ENCODE assay signal across 22 cellular contexts in genomic region chr11:78788533-78788932, GRCh38.
DNase-seq lines count a peak whose midpoint lies in the region; ATAC-seq and TF ChIP-seq lines count a peak whose summit lies in the region.
"Had no signal": no experiment of that assay in that cellular context is flagged by ENCODE, and none has a peak within 500 bp of the region (broad histone marks: within the 10 kb centered on the region; RNA-seq: fewer than 3 reads in every experiment).

No MANE protein-coding gene starts in this region.

- H3K4me3 ChIP-seq in IMR-90 (ENCODE audit: insufficient read depth, low read depth, low read length): no peak overlapping the region
- H3K4me3 ChIP-seq in left lung: no peak overlapping the region
- H3K4me3 ChIP-seq: GM23338, SJSA1 had no signal

- H2BK120ac ChIP-seq in IMR-90 (ENCODE audit: low read depth, low read length): peak overlapping the region; percentile 39

- H3K18ac ChIP-seq in IMR-90 (ENCODE audit: low read depth, low read length): peak overlapping the region; percentile 57; the same call in 1 of the 2 replicates

- peak overlapping the region; percentile 71 for H4K91ac ChIP-seq in IMR-90 (ENCODE audit: insufficient read depth, low read depth, low read length)

- no peaks in the 10 kb centered on the region for H3K9me3 Mint-ChIP-seq in stimulated activated memory B cell treated with anti-CD40 and anti-IgM and Interleukin-4, amounts not matched to agents 10 μg/mL and 1 μg/mL and 100 μg/mL, for 72 hours
- H3K9me3 Mint-ChIP-seq: CD8-positive, alpha-beta T cell; GM23338; H9 had no signal

- TF ChIP-seq CTCF in IMR-90 (conservative IDR thresholded peaks at IDR 0.05; ENCODE audit: low read depth, low read length) (no peak), left lung (IDR thresholded peaks at IDR 0.05) (no peak)

- H3K27ac ChIP-seq in IMR-90 (ENCODE audit: insufficient read depth, low read length) (0 out of 2 replicates have a peak overlapping the region, but pooled peaks have one; percentile 9), left lung (no peak overlapping the region)
- H3K27ac ChIP-seq: C4-2B, KMS-11, SJSA1 had no signal

- POLR2A ChIA-PET in IMR-90 (lab: Charles Lee; ENCODE audit: unreplicated experiment): no interaction called here

- peak overlapping the region; percentile 43 for H2BK20ac ChIP-seq in IMR-90 (ENCODE audit: low read depth, low read length)

- H4K20me1 ChIP-seq in IMR-90 (ENCODE audit: insufficient read depth, low read length): no peaks in the 10 kb centered on the region

- intact Hi-C loops in IMR-90 (cut with micrococcal nuclease): no loop called here
- intact Hi-C loops in left lung (cut with DNase I): no loop called here

- peak overlapping the region; percentile 10 for H2BK5ac ChIP-seq in IMR-90 (ENCODE audit: low read depth, low read length, poor library complexity, severe bottlenecking)

- H3K4me3 Mint-ChIP-seq in stimulated activated memory B cell treated with anti-CD40 and anti-IgM and Interleukin-4, amounts not matched to agents 10 μg/mL and 1 μg/mL and 100 μg/mL, for 72 hours: no peak overlapping the region
- H3K4me3 Mint-ChIP-seq: CD8-positive, alpha-beta T cell; GM23338; H9 had no signal

- H3K27ac Mint-ChIP-seq in stimulated activated memory B cell treated with anti-CD40 and anti-IgM and Interleukin-4, amounts not matched to agents 10 μg/mL and 1 μg/mL and 100 μg/mL, for 72 hours: no peak overlapping the region
- H3K27ac Mint-ChIP-seq: CD8-positive, alpha-beta T cell; GM23338 had no signal

- no peak overlapping the region for H2AFZ ChIP-seq in IMR-90 (replicated peaks; ENCODE audit: low read length, poor library complexity)
- H2AFZ ChIP-seq: GM23338 had no signal

- H3K9me3 ChIP-seq in IMR-90 (ENCODE audit: control insufficient read depth, insufficient read depth, low read length) (no peaks in the 10 kb centered on the region), left lung (no peaks in the 10 kb centered on the region)
- H3K9me3 ChIP-seq: Caco-2, SJSA1 had no signal

- no peaks in the 10 kb centered on the region for H3K4me1 Mint-ChIP-seq in stimulated activated memory B cell treated with anti-CD40 and anti-IgM and Interleukin-4, amounts not matched to agents 10 μg/mL and 1 μg/mL and 100 μg/mL, for 72 hours

- ATAC-seq in IMR-90 (ENCODE audit: low read depth): no peak
- ATAC-seq in left lung: peak; percentile 21
- peak; percentile 37 for ATAC-seq in stimulated activated memory B cell treated with anti-CD40 and anti-IgM and Interleukin-4, amounts not matched to agents 10 μg/mL and 1 μg/mL and 100 μg/mL, for 72 hours
- ATAC-seq in GM21737 (IDR thresholded peaks at IDR 0.05; ENCODE audit: unreplicated experiment): no peak
- ATAC-seq in GM18861 (IDR thresholded peaks at IDR 0.05; ENCODE audit: unreplicated experiment): no peak
- ATAC-seq: CD8-positive, alpha-beta T cell; GM23338 had no signal

- H3K9me1 ChIP-seq in IMR-90 (ENCODE audit: insufficient read depth, low read length): peaks cover 29% of the 10 kb centered on the region

- peak overlapping the region; percentile 44; the same call in 1 of the 2 replicates for H3K14ac ChIP-seq in IMR-90 (replicated peaks; ENCODE audit: low read depth, low read length)

- peaks cover 10% of the 10 kb centered on the region for H3K27me3 Mint-ChIP-seq in stimulated activated memory B cell treated with anti-CD40 and anti-IgM and Interleukin-4, amounts not matched to agents 10 μg/mL and 1 μg/mL and 100 μg/mL, for 72 hours

- 80% methylated on average over 1 of the region's 1 CpG; no CpG with 5 or more reads in 1 of the 2 experiments for WGBS in IMR-90 (ENCODE audit: extremely low coverage in 2 of 2, insufficient read length in 1 of 2), 2 experiments

- CTCF ChIA-PET in IMR-90 (lab: Yijun Ruan, JAX): interaction anchor here (0.9 kb wide), 1 partner anchor 143 kb away, joined by 3 read pairs; no protein-coding TSS in a partner anchor

- H2BK15ac ChIP-seq in IMR-90 (ENCODE audit: low read depth, low read length): peak overlapping the region; percentile 64; the same call in 1 of the 3 replicates

- peaks cover 4% of the 10 kb centered on the region; the same call in 1 of the 2 replicates for H3K36me3 ChIP-seq in IMR-90 (ENCODE audit: control insufficient read depth, insufficient read depth, low read length)
- H3K36me3 ChIP-seq in left lung: no peaks in the 10 kb centered on the region
- H3K36me3 ChIP-seq: SJSA1 had no signal

- no peak overlapping the region for H3K9ac ChIP-seq in IMR-90 (ENCODE audit: low read depth, low read length)
- H3K9ac ChIP-seq: KMS-11 had no signal

- DNase-seq in IMR-90 (no peak), RPMI8226 (peak; percentile 68), left lung (no peak), NCI-H2171 treated with DMSO at 0.1 percent for 48 hours (lab: John Stamatoyannopoulos, UW) (no peak), anterior cingulate cortex (lab: John Stamatoyannopoulos, UW) (no peak)
- DNase-seq: Caco-2; CD8-positive, alpha-beta T cell; DND-41; H9; NCI-H1092; NCI-H1417 treated with DMSO at 0.1 percent for 48 hours; NCI-H1694 treated with DMSO at 0.1 percent for 48 hours; NCI-H2081; NCI-H226; NCI-H510A had no signal

- in situ Hi-C loops in IMR-90 (cut with MboI; ENCODE audit: low sequenced_read_pairs): no loop called here

- no peak overlapping the region for H3K56ac ChIP-seq in IMR-90 (ENCODE audit: extremely low read depth, insufficient read depth, low read length)

- peak overlapping the region; percentile 61; the same call in 1 of the 2 replicates for H2AK5ac ChIP-seq in IMR-90 (ENCODE audit: low read depth, low read length)

- peaks cover 42% of the 10 kb centered on the region for H3K4me1 ChIP-seq in IMR-90 (ENCODE audit: control insufficient read depth, insufficient read depth, low read length)
- H3K4me1 ChIP-seq in left lung: peaks cover 6 to 12% of the 10 kb centered on the region in 2 donors
- H3K4me1 ChIP-seq: Caco-2 had no signal

- no peak overlapping the region for H3K4me2 ChIP-seq in IMR-90 (ENCODE audit: low read depth, low read length)
- H3K4me2 ChIP-seq: GM23338, KMS-11 had no signal

- peak overlapping the region; percentile 45 for H4K5ac ChIP-seq in IMR-90 (ENCODE audit: low read depth, low read length)

- no peaks in the 10 kb centered on the region for H3K79me1 ChIP-seq in IMR-90 (ENCODE audit: low read depth in 1 of 2, low read length in 2 of 2)

- no peak overlapping the region for H2AK9ac ChIP-seq in IMR-90 (replicated peaks; ENCODE audit: low read depth, low read length, poor library complexity)

- BruUV-seq in IMR-90 (replicated peaks; lab: Mats Ljungman, UMichigan): no TSS peak

- H3K4ac ChIP-seq in IMR-90 (ENCODE audit: low read depth, low read length): peak overlapping the region; percentile 51

- no peak for TF ChIP-seq RAD21 in IMR-90 (IDR thresholded peaks at IDR 0.05; ENCODE audit: low read length)

- TF ChIP-seq POLR2A in IMR-90 (IDR thresholded peaks at IDR 0.05; ENCODE audit: low read depth, low read length): no peak

- 0 out of 4 replicates have a peak overlapping the region, but pooled peaks of 1 of the 2 experiments have one; percentile 22 for H4K8ac ChIP-seq in IMR-90 (ENCODE audit: low read depth in 2 of 2, low read length in 2 of 2)

- H3K27me3 ChIP-seq in IMR-90 (ENCODE audit: control insufficient read depth, insufficient read depth, low read length) (no peaks in the 10 kb centered on the region), left lung (no peaks in the 10 kb centered on the region)
- H3K27me3 ChIP-seq: SJSA1 had no signal

- no peak overlapping the region; the same call in 1 of the 2 replicates for H3K23ac ChIP-seq in IMR-90 (ENCODE audit: low read depth, low read length)

- dilution Hi-C loops in IMR-90 (cut with HindIII; ENCODE audit: low sequenced_read_pairs, unreplicated experiment): no loop called here

- no peaks in the 10 kb centered on the region for H3K36me3 Mint-ChIP-seq in stimulated activated memory B cell treated with anti-CD40 and anti-IgM and Interleukin-4, amounts not matched to agents 10 μg/mL and 1 μg/mL and 100 μg/mL, for 72 hours
- H3K36me3 Mint-ChIP-seq: CD8-positive, alpha-beta T cell had no signal

TF ChIP-seq in IMR-90, 13 proteins besides CTCF, POLR2A, EP300 and RAD21:
- TF ChIP-seq RFX5 (IDR thresholded peaks at IDR 0.05; ENCODE audit: low read depth, low read length) (no peak), SMC3 (IDR thresholded peaks at IDR 0.05; ENCODE audit: low read depth, low read length) (no peak), CEBPB (IDR thresholded peaks at IDR 0.05; ENCODE audit: low read depth, low read length) (no peak), MAZ (IDR thresholded peaks at IDR 0.05; ENCODE audit: borderline replicate concordance, low read depth, low read length) (no peak), CHD1 (IDR thresholded peaks at IDR 0.05; ENCODE audit: low read depth, low read length) (no peak), BHLHE40 (IDR thresholded peaks at IDR 0.05; ENCODE audit: low read depth, low read length) (no peak)
- TF ChIP-seq, protein P1, sequence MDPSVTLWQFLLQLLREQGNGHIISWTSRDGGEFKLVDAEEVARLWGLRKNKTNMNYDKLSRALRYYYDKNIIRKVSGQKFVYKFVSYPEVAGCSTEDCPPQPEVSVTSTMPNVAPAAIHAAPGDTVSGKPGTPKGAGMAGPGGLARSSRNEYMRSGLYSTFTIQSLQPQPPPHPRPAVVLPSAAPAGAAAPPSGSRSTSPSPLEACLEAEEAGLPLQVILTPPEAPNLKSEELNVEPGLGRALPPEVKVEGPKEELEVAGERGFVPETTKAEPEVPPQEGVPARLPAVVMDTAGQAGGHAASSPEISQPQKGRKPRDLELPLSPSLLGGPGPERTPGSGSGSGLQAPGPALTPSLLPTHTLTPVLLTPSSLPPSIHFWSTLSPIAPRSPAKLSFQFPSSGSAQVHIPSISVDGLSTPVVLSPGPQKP (IDR thresholded peaks at IDR 0.05; ENCODE audit: borderline replicate concordance, low read depth, low read length): no peak

Comparison
In these comparisons a context has a peak if more than half of its experiments do, and no peak if none do; other contexts are left out.
1. ATAC-seq: peak in left lung (single experiment) and stimulated activated memory B cell treated with anti-CD40 and anti-IgM and Interleukin-4, amounts not matched to agents 10 μg/mL and 1 μg/mL and 100 μg/mL, for 72 hours (single experiment); none in IMR-90 (single experiment), GM21737 (single experiment) and GM18861 (single experiment).